8 cellular contexts compared by ENCODE assay signal in the genomic region with DNA sequence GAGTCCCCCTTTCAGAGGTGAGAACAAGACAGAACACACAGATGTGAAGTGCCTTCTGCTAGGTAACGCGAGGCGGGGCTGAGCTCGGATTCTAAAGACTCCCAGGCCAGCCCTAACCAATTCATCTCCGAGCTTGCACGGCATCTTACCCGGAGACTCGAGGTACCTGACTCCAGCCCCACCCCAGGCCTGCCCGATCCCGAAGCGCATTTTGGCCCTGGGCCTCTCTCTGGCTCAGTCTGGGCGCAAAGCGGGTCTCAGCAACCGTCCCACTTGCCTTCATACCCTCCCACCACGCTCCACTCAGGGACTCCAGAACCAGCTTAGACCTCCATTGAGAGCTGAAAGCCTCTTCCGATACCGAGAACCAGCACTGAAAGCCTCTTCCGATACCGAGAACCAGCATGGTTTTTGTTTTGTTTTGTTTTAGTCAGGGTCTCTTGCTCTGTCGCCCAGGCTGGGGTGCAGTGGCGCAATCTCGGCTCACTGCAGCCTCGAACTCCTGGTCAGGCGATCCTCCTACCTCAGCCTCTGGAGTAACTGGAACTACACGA. TPM values are rescaled to one million over a fixed set of nuclear protein-coding genes. Genes with fewer than 3 reads are reported as not detected.
DNase-seq lines count a peak whose midpoint lies in the region; ATAC-seq and TF ChIP-seq lines count a peak whose summit lies in the region.

No MANE protein-coding gene starts in this region.

- H3K4me3 ChIP-seq in DND-41 (ENCODE audit: low read depth in 1 of 2, low read length in 2 of 2) = peak overlapping the region; percentile 57 to 73
- peak overlapping the region; percentile 34 for H3K4me3 ChIP-seq in KMS-11 (IDR thresholded peaks at IDR 0.05; ENCODE audit: insufficient read depth, low read depth, low read length)
- peak overlapping the region; percentile 66 to 76 for H3K4me3 ChIP-seq in right atrium auricular region

- no peaks in the 10 kb centered on the region for H3K27me3 ChIP-seq in DND-41 (ENCODE audit: insufficient read depth, low read length, poor library complexity)
- H3K27me3 ChIP-seq in KMS-11 (ENCODE audit: insufficient read depth, low read depth) = no peaks in the 10 kb centered on the region
- H3K27me3 ChIP-seq in right atrium auricular region = no peaks in the 10 kb centered on the region

- H4K20me1 ChIP-seq in DND-41 (ENCODE audit: insufficient read depth, low read length) = no peaks in the 10 kb centered on the region; the same call in 1 of the 2 replicates
- no peaks in the 10 kb centered on the region; the same call in 1 of the 2 replicates for H4K20me1 ChIP-seq in KMS-11 (ENCODE audit: insufficient read depth)

- H3K9me3 Mint-ChIP-seq in activated naive CD8-positive, alpha-beta T cell (ENCODE audit: low read depth) = no peaks in the 10 kb centered on the region

- peak overlapping the region; percentile 83 for H3K4me2 ChIP-seq in DND-41 (ENCODE audit: insufficient read depth, low read length)
- H3K4me2 ChIP-seq in KMS-11 = peak overlapping the region; percentile 83

- H3K36me3 ChIP-seq in DND-41 (ENCODE audit: insufficient read depth, low read length) (peaks cover 19% of the 10 kb centered on the region), KMS-11 (ENCODE audit: insufficient read depth) (0 out of 2 replicates have a peak, but pooled peaks cover 3% of the 10 kb centered on the region), right atrium auricular region (peaks cover 6% of the 10 kb centered on the region)

- peak overlapping the region; percentile 96 for H3K27ac Mint-ChIP-seq in activated naive CD8-positive, alpha-beta T cell

- intact Hi-C loops in sciatic nerve (cut with DNase I) = no loop called here

- no peaks in the 10 kb centered on the region for H3K9me3 ChIP-seq in DND-41 (ENCODE audit: insufficient read depth, low read length, severe bottlenecking)
- no peaks in the 10 kb centered on the region for H3K9me3 ChIP-seq in right atrium auricular region

- DNase-seq in DND-41 = peak; percentile 58
- peak; percentile 64 for DNase-seq in SK-MEL-5 (ENCODE audit: low read depth, low spot score)
- no peak for DNase-seq in right atrium auricular region (ENCODE audit: low spot score)
- no peak for DNase-seq in sciatic nerve (ENCODE audit: low spot score)
- DNase-seq in kidney glomerular epithelial cell (lab: John Stamatoyannopoulos, UW) = no peak

- TF ChIP-seq CTCF in DND-41 (IDR thresholded peaks at IDR 0.05; ENCODE audit: borderline replicate concordance, extremely low read depth, low read length, poor library complexity, severe bottlenecking) (no peak), KMS-11 (conservative IDR thresholded peaks at IDR 0.05; ENCODE audit: low read depth, low read length) (no peak), right atrium auricular region (IDR thresholded peaks at IDR 0.05) (no peak)

- H3K79me2 ChIP-seq in DND-41 (ENCODE audit: insufficient read depth, low read length) (peaks cover 44% of the 10 kb centered on the region), KMS-11 (ENCODE audit: insufficient read depth, low read depth) (peaks cover 37% of the 10 kb centered on the region)

- H3K36me3 Mint-ChIP-seq in activated naive CD8-positive, alpha-beta T cell = no peaks in the 10 kb centered on the region

- in situ Hi-C loops in SK-MEL-5 (cut with HindIII; ENCODE audit: low pct_unique_long_range_greater_than_20kb, low sequenced_read_pairs) = no loop called here

- peak overlapping the region; percentile 98 for H3K4me3 Mint-ChIP-seq in activated naive CD8-positive, alpha-beta T cell

- H3K27ac ChIP-seq in DND-41 (ENCODE audit: low read length) (peak overlapping the region; percentile 71), KMS-11 (peak overlapping the region; percentile 79), right atrium auricular region (peak overlapping the region; percentile 92 to 96)

- no peaks in the 10 kb centered on the region for H3K27me3 Mint-ChIP-seq in activated naive CD8-positive, alpha-beta T cell

- H2AFZ ChIP-seq in DND-41 (ENCODE audit: low read depth, low read length) = peak overlapping the region; percentile 99
- peak overlapping the region; percentile 95 for H2AFZ ChIP-seq in KMS-11 (ENCODE audit: low read depth)

- ATAC-seq in DND-41 (ENCODE audit: insufficient read depth, low read depth) (peak; percentile 23; the same call in 1 of the 3 replicates), GM21619 (IDR thresholded peaks at IDR 0.05; ENCODE audit: unreplicated experiment) (peak; percentile 40), sciatic nerve (peak; percentile 56)

- H3K9ac ChIP-seq in DND-41 (ENCODE audit: low read depth, low read length) (peak overlapping the region; percentile 82), KMS-11 (peak overlapping the region; percentile 75)

- H3K4me1 ChIP-seq in DND-41 (ENCODE audit: insufficient read depth, low read length) (peaks cover 31% of the 10 kb centered on the region), KMS-11 (ENCODE audit: low read depth, poor library complexity, severe bottlenecking) (peaks cover 37% of the 10 kb centered on the region), right atrium auricular region (peaks cover 0 to 59% of the 10 kb centered on the region in 2 donors)

- H3K4me1 Mint-ChIP-seq in activated naive CD8-positive, alpha-beta T cell (ENCODE audit: low read depth) = peaks cover 35% of the 10 kb centered on the region

RNA-seq across cellular contexts. Expression of gene DYNLRB1, which starts 0.7 kb away (rescaled TPM):
- total RNA-seq in SK-MEL-5 (2014; rRNA removed; shearing (Covaris generic)) = 223 and 259 TPM in 2 replicates
- polyA plus RNA-seq in SK-MEL-5 (2015; cell fraction: cytosol; rRNA removed) = 127 and 175 TPM in 2 replicates
- polyA plus RNA-seq in SK-MEL-5 (2015; cell fraction: nucleus; rRNA removed) = 19.2 and 31.2 TPM in 2 replicates
- 100 to 1,000 TPM; 189 to 252 TPM for total RNA-seq in right atrium auricular region
- total RNA-seq in sciatic nerve = 247 TPM

RNA-seq across cellular contexts. Expression of gene MAP1LC3A, which starts 43.0 kb away (rescaled TPM):
- total RNA-seq in SK-MEL-5 (2014; rRNA removed; shearing (Covaris generic)) = 1.1 and 1.5 TPM in 2 replicates
- 0.31 TPM in 1 of 2 replicates, not detected in the other for polyA plus RNA-seq in SK-MEL-5 (2015; cell fraction: cytosol; rRNA removed)
- polyA plus RNA-seq in SK-MEL-5 (2015; cell fraction: nucleus; rRNA removed) = 0.35 TPM in 1 of 2 replicates, not detected in the other
- total RNA-seq in right atrium auricular region = 100 to 1,000 TPM; 111 to 120 TPM
- total RNA-seq in sciatic nerve = 72.1 TPM

Comparison
In these comparisons a context has a peak if more than half of its experiments do, and no peak if none do; other contexts are left out.
1. DNase-seq: peak in DND-41 (single experiment) and SK-MEL-5 (single experiment); none in right atrium auricular region (single experiment), sciatic nerve (single experiment) and kidney glomerular epithelial cell (single experiment).
2. RNA of gene MAP1LC3A, which starts 43.0 kb away (total RNA-seq): 111 to 120 TPM in right atrium auricular region and 72.1 TPM in sciatic nerve (single experiment); 1.1 to 1.5 TPM in SK-MEL-5; every median in the first group is over 10 times any median in the second.
3. Peak in every context shown above with its lines, with median percentiles within 50 percentile points of each other: ATAC-seq, H3K27ac ChIP-seq and H3K4me3 ChIP-seq.